23 cellular contexts compared by ENCODE assay signal in genomic region chr10:88592425-88592824, GRCh38. TPM values are rescaled to one million over a fixed set of nuclear protein-coding genes. Genes with fewer than 3 reads are reported as not detected.
DNase-seq lines count a peak whose midpoint lies in the region; ATAC-seq and TF ChIP-seq lines count a peak whose summit lies in the region.
"Had no signal": no experiment of that assay in that cellular context is flagged by ENCODE, and none has a peak within 500 bp of the region (broad histone marks: within the 10 kb centered on the region; RNA-seq: fewer than 3 reads in every experiment).

No MANE protein-coding gene starts in this region.

- peak; percentile 9 for DNase-seq in EH (ENCODE audit: low read depth)
- DNase-seq in mammary epithelial cell = peak; percentile 32
- peak; percentile 11 for DNase-seq in kidney tubule cell (ENCODE audit: low spot score)
- no peak for DNase-seq in left lobe of liver (ENCODE audit: low spot score)
- DNase-seq in NCI-H1436 treated with DMSO at 0.1 percent for 48 hours (lab: John Stamatoyannopoulos, UW) = no peak
- DNase-seq: BE2C; CD4-positive, CD25-positive, alpha-beta regulatory T cell; DMS79; NCI-H1105; NCI-H2029 treated with DMSO at 0.1 percent for 48 hours; NCI-H524 treated with DMSO at 0.1 percent for 48 hours; Right ventricle myocardium superior had no signal

- in situ Hi-C loops in mammary epithelial cell (cut with MboI; ENCODE audit: low sequenced_read_pairs in 2 of 2) = no loop called here

- no peaks in the 10 kb centered on the region for H4K20me1 ChIP-seq in mammary epithelial cell (ENCODE audit: insufficient read depth, low read length)

- no peak overlapping the region for H3K9ac ChIP-seq in mammary epithelial cell (ENCODE audit: insufficient read depth, low read length)

- no peaks in the 10 kb centered on the region for H3K79me2 ChIP-seq in mammary epithelial cell (ENCODE audit: insufficient read depth, low read length)

- no peak overlapping the region for H3K4me3 ChIP-seq in HEK293 (ENCODE audit: low read depth, low read length)
- H3K4me3 ChIP-seq in mammary epithelial cell (replicated peaks in 1 of 3; ENCODE audit: insufficient read depth in 1 of 3, low read depth in 2 of 3, low read length in 3 of 3) = no peak overlapping the region
- H3K4me3 ChIP-seq: K562 had no signal

- TF ChIP-seq CTCF in HEK293 (tag by site-specific recombination; IDR thresholded peaks at IDR 0.05) = no peak
- TF ChIP-seq CTCF in mammary epithelial cell (conservative IDR thresholded peaks at IDR 0.05 in 1 of 2, IDR thresholded peaks at IDR 0.05 in 1 of 2; ENCODE audit: extremely low read depth in 1 of 2, insufficient read depth in 1 of 2, low read depth in 1 of 2, low read length in 2 of 2) = no peak

- H3K36me3 ChIP-seq in HEK293 (ENCODE audit: control insufficient read depth in 2 of 2, insufficient read depth in 1 of 2, low read length in 2 of 2) (no peaks in the 10 kb centered on the region), mammary epithelial cell (ENCODE audit: insufficient read depth, low read length) (no peaks in the 10 kb centered on the region)
- H3K36me3 ChIP-seq: BE2C had no signal

- H3K27ac ChIP-seq in HEK293 (ENCODE audit: extremely low read depth, low read depth, low read length) = no peak overlapping the region
- no peak overlapping the region for H3K27ac ChIP-seq in mammary epithelial cell (ENCODE audit: insufficient read depth, low read depth, low read length)
- H3K27ac ChIP-seq: HL-60 had no signal

- 64% methylated on average over 1 of the region's 1 CpG for WGBS in mammary epithelial cell (ENCODE audit: low coverage, missing lambda C conversion rate)

- no peaks in the 10 kb centered on the region for H3K27me3 ChIP-seq in mammary epithelial cell (ENCODE audit: insufficient read depth, low read length)
- H3K27me3 ChIP-seq: BE2C had no signal

- dilution Hi-C loops in mammary epithelial cell (cut with HindIII; ENCODE audit: low sequenced_read_pairs) = no loop called here

- CTCF ChIA-PET in HEK293 (lab: Yijun Ruan, JAX) (interaction anchor here (0.7 kb wide), 1 partner anchor 28 kb away, joined by 3 read pairs; no protein-coding TSS in a partner anchor), mammary epithelial cell (lab: Charles Lee; ENCODE audit: low non-redundant PET) (no interaction called here)

- no peaks in the 10 kb centered on the region for H3K4me1 ChIP-seq in HEK293 (ENCODE audit: control insufficient read depth, insufficient read depth, low read length)
- peaks cover 7% of the 10 kb centered on the region for H3K4me1 ChIP-seq in mammary epithelial cell (ENCODE audit: insufficient read depth, low read length)
- H3K4me1 ChIP-seq: BE2C had no signal

- intact Hi-C loops in mammary epithelial cell (cut with micrococcal nuclease) = no loop called here

- ATAC-seq in GM18519 (IDR thresholded peaks at IDR 0.05; ENCODE audit: low FRiP score, unreplicated experiment) = no peak
- no peak for ATAC-seq in left lobe of liver
- ATAC-seq in HG02970 (IDR thresholded peaks at IDR 0.05; ENCODE audit: low FRiP score, unreplicated experiment) = no peak
- ATAC-seq: HepG2, K562 had no signal

- POLR2A ChIA-PET in HEK293 (lab: Yijun Ruan, JAX) = no interaction called here

- peak overlapping the region; percentile 7 for H2AFZ ChIP-seq in mammary epithelial cell (ENCODE audit: low read depth, low read length)

- H3K9me3 ChIP-seq in HEK293 (ENCODE audit: control insufficient read depth, insufficient read depth, low read depth, low read length) (no peaks in the 10 kb centered on the region), mammary epithelial cell (replicated peaks; ENCODE audit: insufficient read depth, low read length) (no peaks in the 10 kb centered on the region)
- H3K9me3 ChIP-seq: BE2C had no signal

- H3K4me2 ChIP-seq in mammary epithelial cell (ENCODE audit: insufficient read depth, low read depth, low read length) = peak overlapping the region; percentile 5

- no TSS peak for BruUV-seq in mammary epithelial cell (replicated peaks; lab: Mats Ljungman, UMichigan)

TF ChIP-seq in HEK293, 187 proteins besides CTCF, POLR2A, EP300 and RAD21:
- no peak for TF ChIP-seq ZNF596 (tag by site-specific recombination; IDR thresholded peaks at IDR 0.05)
- no peak for TF ChIP-seq YY2 (tag by site-specific recombination; IDR thresholded peaks at IDR 0.05)
- TF ChIP-seq SP7 (tag by site-specific recombination; IDR thresholded peaks at IDR 0.05) = 0 out of 2 replicates have a peak, but pooled peaks have one; percentile 32
- TF ChIP-seq ZNF416 (tag by site-specific recombination; IDR thresholded peaks at IDR 0.05) = no peak
- TF ChIP-seq KLF10 (tag by site-specific recombination; IDR thresholded peaks at IDR 0.05) = no peak
- no peak for TF ChIP-seq ZNF280D (tag by site-specific recombination; IDR thresholded peaks at IDR 0.05)
- no peak for TF ChIP-seq ZBTB20 (tag by site-specific recombination; IDR thresholded peaks at IDR 0.05)

RNA-seq across cellular contexts. Expression of gene LIPJ, which starts 5.9 kb away (rescaled TPM):
- under 1 TPM in 1 of 2 donors, not detected in 1; 0.17 TPM for total RNA-seq in mammary epithelial cell
- polyA plus RNA-seq in mammary epithelial cell = not detected
- not detected for polyA minus RNA-seq in mammary epithelial cell
- total RNA-seq in left lobe of liver = 0.08 TPM
- total RNA-seq: CD4-positive, CD25-positive, alpha-beta regulatory T cell; H4; HepG2; HT-29; K562; LHCN-M2; Right ventricle myocardium superior; SK-MEL-5 had no signal
- polyA plus RNA-seq: CD4-positive, CD25-positive, alpha-beta regulatory T cell; HepG2; K562 had no signal

RNA-seq across cellular contexts. Expression of gene RNLS, which starts 9.3 kb away (rescaled TPM):
- total RNA-seq in mammary epithelial cell = 10 to 100 TPM in 1 of 2 donors, 1 to 10 TPM in 1; 3.3 to 13.0 TPM
- 6.9 TPM for polyA plus RNA-seq in mammary epithelial cell
- not detected for polyA minus RNA-seq in mammary epithelial cell
- total RNA-seq in left lobe of liver = 10.1 TPM
- total RNA-seq: HepG2, LHCN-M2, OCI-LY7 had no signal
- polyA plus RNA-seq: HepG2 had no signal

Comparison
In these comparisons a context has a peak if more than half of its experiments do, and no peak if none do; other contexts are left out.
1. DNase-seq: peak in EH (single experiment), mammary epithelial cell (single experiment) and kidney tubule cell (single experiment); none in left lobe of liver (single experiment) and NCI-H1436 treated with DMSO at 0.1 percent for 48 hours (single experiment).